In the genomic region with DNA sequence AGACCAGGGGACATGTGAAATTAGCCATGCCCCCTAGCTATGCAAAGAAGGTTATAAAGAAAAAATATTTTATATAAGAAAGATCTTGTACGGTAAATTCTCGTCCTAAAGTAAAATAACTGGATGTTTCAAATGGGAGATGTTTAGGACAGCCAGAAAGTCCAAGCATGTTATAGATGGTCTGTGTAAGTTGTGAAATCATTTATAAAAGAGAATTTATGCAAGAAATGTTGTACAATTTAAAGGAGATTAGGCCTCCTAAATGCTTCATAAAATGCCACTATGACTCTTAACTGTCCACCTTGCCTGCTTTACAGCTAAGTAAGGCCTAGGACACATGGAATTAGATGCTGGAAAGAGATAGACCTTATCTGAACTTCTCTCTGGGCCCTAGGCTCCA, we compare ENCODE assay signal across 17 cellular contexts.
"Had no signal": no experiment of that assay in that cellular context is flagged by ENCODE, and none has a peak within 500 bp of the region (broad histone marks: within the 10 kb centered on the region; RNA-seq: fewer than 3 reads in every experiment).

No MANE protein-coding gene starts in this region.

- H3K4me1 ChIP-seq: esophagus squamous epithelium, foreskin keratinocyte, heart left ventricle, left ventricle myocardium inferior had no signal

- H3K36me3 ChIP-seq: brain microvascular endothelial cell, esophagus squamous epithelium, heart left ventricle, left ventricle myocardium inferior, ovary, thoracic aorta had no signal

- H3K27me3 ChIP-seq: brain microvascular endothelial cell, esophagus squamous epithelium, foreskin keratinocyte, heart left ventricle, ovary had no signal

- DNase-seq: activated CD4-positive, alpha-beta T cell treated with anti-CD3 and anti-CD28 coated beads for 1 hour; activated CD4-positive, alpha-beta T cell treated with anti-CD3 and anti-CD28 coated beads, Interleukin-2, amount 50 U/mL, for 48 hours; activated CD8-positive, alpha-beta memory T cell treated with anti-CD3 and anti-CD28 coated beads, Interleukin-2, amount 10 ng/mL, durations not matched to agents 7 days and 5 days; activated effector memory CD4-positive, alpha-beta T cell treated with Interleukin-2 at 50 U/mL for 16 hours; activated T-cell treated with anti-CD3 and anti-CD28 coated beads, Interleukin-2, amount 50 U/mL, for 24 hours; brain microvascular endothelial cell; esophagus squamous epithelium; heart left ventricle; islet precursor cell; left ventricle myocardium inferior; ovary; stimulated activated CD4-positive, alpha-beta T cell treated with anti-CD3 and anti-CD28 coated beads, Interleukin-15, amount 100 ng/mL, for 24 hours; stimulated activated CD4-positive, alpha-beta T cell treated with anti-CD3 and anti-CD28 coated beads, Interleukin-4, amount 100 ng/mL, for 24 hours; stimulated activated naive CD8-positive, alpha-beta T cell treated with anti-CD3 and anti-CD28 coated beads, Interleukin-15, amount 100 ng/mL, for 72 hours had no signal

- H3K4me3 Mint-ChIP-seq: activated CD8-positive, alpha-beta memory T cell treated with anti-CD3 and anti-CD28 coated beads, Interleukin-2, amount 10 ng/mL, durations not matched to agents 7 days and 5 days; activated naive CD4-positive, alpha-beta T cell treated with anti-CD3 and anti-CD28 coated beads, Interleukin-2, amount 50 U/mL, for 24 hours; activated T-cell treated with anti-CD3 and anti-CD28 coated beads, Interleukin-2, amount 50 U/mL, for 24 hours; stimulated activated naive CD8-positive, alpha-beta T cell treated with anti-CD3 and anti-CD28 coated beads, Interleukin-15, amount 100 ng/mL, for 72 hours had no signal

- H3K4me3 ChIP-seq: esophagus squamous epithelium, heart left ventricle, left ventricle myocardium inferior, ovary, thoracic aorta had no signal

- H3K4me1 Mint-ChIP-seq: activated CD8-positive, alpha-beta memory T cell treated with anti-CD3 and anti-CD28 coated beads, Interleukin-2, amount 10 ng/mL, durations not matched to agents 7 days and 5 days; activated naive CD4-positive, alpha-beta T cell treated with anti-CD3 and anti-CD28 coated beads, Interleukin-2, amount 50 U/mL, for 24 hours; stimulated activated naive CD8-positive, alpha-beta T cell treated with anti-CD3 and anti-CD28 coated beads, Interleukin-15, amount 100 ng/mL, for 72 hours had no signal

- H3K36me3 Mint-ChIP-seq: activated CD8-positive, alpha-beta memory T cell treated with anti-CD3 and anti-CD28 coated beads, Interleukin-2, amount 10 ng/mL, durations not matched to agents 7 days and 5 days; activated naive CD4-positive, alpha-beta T cell treated with anti-CD3 and anti-CD28 coated beads, Interleukin-2, amount 50 U/mL, for 24 hours had no signal

- H3K9me3 ChIP-seq: ovary, thoracic aorta had no signal

- ATAC-seq: activated CD8-positive, alpha-beta memory T cell treated with anti-CD3 and anti-CD28 coated beads, Interleukin-2, amount 10 ng/mL, durations not matched to agents 7 days and 5 days; foreskin keratinocyte; heart left ventricle; stimulated activated naive CD8-positive, alpha-beta T cell treated with anti-CD3 and anti-CD28 coated beads, Interleukin-15, amount 100 ng/mL, for 72 hours had no signal

- H3K27ac Mint-ChIP-seq: activated CD8-positive, alpha-beta memory T cell treated with anti-CD3 and anti-CD28 coated beads, Interleukin-2, amount 10 ng/mL, durations not matched to agents 7 days and 5 days; activated naive CD4-positive, alpha-beta T cell treated with anti-CD3 and anti-CD28 coated beads, Interleukin-2, amount 50 U/mL, for 24 hours; activated T-cell treated with anti-CD3 and anti-CD28 coated beads, Interleukin-2, amount 50 U/mL, for 24 hours; stimulated activated naive CD8-positive, alpha-beta T cell treated with anti-CD3 and anti-CD28 coated beads, Interleukin-15, amount 100 ng/mL, for 72 hours had no signal

- H3K27ac ChIP-seq: brain microvascular endothelial cell, esophagus squamous epithelium, foreskin keratinocyte, heart left ventricle, left ventricle myocardium inferior, ovary, thoracic aorta had no signal
